21 cellular contexts compared by ENCODE assay signal in the genomic region with DNA sequence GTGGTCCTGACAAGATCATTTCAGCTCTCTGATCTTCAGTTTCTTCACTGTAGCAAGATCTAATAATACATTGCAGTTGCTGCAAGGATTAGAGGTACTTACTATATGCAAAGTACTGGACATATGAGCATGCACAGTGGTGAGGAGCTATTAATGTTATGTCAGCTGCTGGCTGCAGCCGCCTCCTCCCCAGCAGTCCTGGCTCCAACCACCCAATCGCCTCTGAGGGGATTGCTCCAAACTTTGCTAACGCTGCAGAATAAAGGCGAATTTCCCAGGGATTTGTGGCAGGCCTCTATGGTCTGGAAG.
DNase-seq lines count a peak whose midpoint lies in the region; ATAC-seq and TF ChIP-seq lines count a peak whose summit lies in the region.
"Had no signal": no experiment of that assay in that cellular context is flagged by ENCODE, and none has a peak within 500 bp of the region (broad histone marks: within the 10 kb centered on the region; RNA-seq: fewer than 3 reads in every experiment).

No MANE protein-coding gene starts in this region.

- H3K27me3 ChIP-seq in SJCRH30 (no peaks in the 10 kb centered on the region), left lung (no peaks in the 10 kb centered on the region), skeletal muscle satellite cell (ENCODE audit: control insufficient read depth, insufficient read depth, low read length) (no peaks in the 10 kb centered on the region)
- H3K27me3 ChIP-seq: body of pancreas, upper lobe of left lung had no signal

- H3K4me2 ChIP-seq in skeletal muscle satellite cell (ENCODE audit: low read length): peak overlapping the region; percentile 53
- H3K4me2 ChIP-seq: KMS-11 had no signal

- intact Hi-C loops in left lung (cut with DNase I): no loop called here
- intact Hi-C loops in activated CD4-positive, alpha-beta T cell treated with anti-CD3 and anti-CD28 coated beads, Interleukin-2, amount 10 ng/mL, durations not matched to agents 24 days and 14 days (cut with micrococcal nuclease): no loop called here

- H3K27ac ChIP-seq in SJCRH30: peak overlapping the region; percentile 93
- H3K27ac ChIP-seq in left lung: no peak overlapping the region
- H3K27ac ChIP-seq: body of pancreas, KMS-11, upper lobe of left lung had no signal

- H3K36me3 Mint-ChIP-seq in activated CD4-positive, alpha-beta T cell treated with anti-CD3 and anti-CD28 coated beads, Interleukin-2, amount 10 ng/mL, durations not matched to agents 24 days and 14 days (ENCODE audit: low read depth): no peaks in the 10 kb centered on the region
- H3K36me3 Mint-ChIP-seq: activated naive CD8-positive, alpha-beta T cell treated with anti-CD3 and anti-CD28 coated beads for 36 hours; natural killer cell treated with Interleukin-12 subunit alpha and Interleukin-12 subunit beta and Interleukin-15 and Interleukin-18, amount 100 ng/mL, for 72 hours had no signal

- no peaks in the 10 kb centered on the region for H3K4me1 Mint-ChIP-seq in activated CD4-positive, alpha-beta T cell treated with anti-CD3 and anti-CD28 coated beads, Interleukin-2, amount 10 ng/mL, durations not matched to agents 24 days and 14 days
- H3K4me1 Mint-ChIP-seq: activated B cell treated with CpG ODN at 0.5 μM for 24 hours; activated naive CD8-positive, alpha-beta T cell treated with anti-CD3 and anti-CD28 coated beads for 36 hours had no signal

- H3K27ac Mint-ChIP-seq in activated CD4-positive, alpha-beta T cell treated with anti-CD3 and anti-CD28 coated beads, Interleukin-2, amount 10 ng/mL, durations not matched to agents 24 days and 14 days: no peak overlapping the region
- H3K27ac Mint-ChIP-seq: activated B cell treated with CpG ODN at 0.5 μM for 24 hours; activated naive CD8-positive, alpha-beta T cell treated with anti-CD3 and anti-CD28 coated beads for 36 hours; natural killer cell treated with Interleukin-12 subunit alpha and Interleukin-12 subunit beta and Interleukin-15 and Interleukin-18, amount 100 ng/mL, for 72 hours; stimulated activated naive CD8-positive, alpha-beta T cell treated with anti-CD3 and anti-CD28 coated beads, Interleukin-15, Interleukin-2, amounts not matched to agents 100 ng/mL and 50 ng/mL, for 24 hours; T-helper 17 cell had no signal

- no peaks in the 10 kb centered on the region; the same call in 1 of the 2 replicates for H3K9me3 ChIP-seq in SJCRH30 (replicated peaks)
- H3K9me3 ChIP-seq in left lung: no peaks in the 10 kb centered on the region
- H3K9me3 ChIP-seq in skeletal muscle satellite cell (replicated peaks; ENCODE audit: low read length): no peaks in the 10 kb centered on the region
- H3K9me3 ChIP-seq: body of pancreas, upper lobe of left lung had no signal

- H3K36me3 ChIP-seq in SJCRH30 (no peaks in the 10 kb centered on the region), left lung (no peaks in the 10 kb centered on the region), skeletal muscle satellite cell (ENCODE audit: insufficient read depth, low read length) (no peaks in the 10 kb centered on the region)
- H3K36me3 ChIP-seq: upper lobe of left lung had no signal

- no peaks in the 10 kb centered on the region for H3K9me3 Mint-ChIP-seq in activated CD4-positive, alpha-beta T cell treated with anti-CD3 and anti-CD28 coated beads, Interleukin-2, amount 10 ng/mL, durations not matched to agents 24 days and 14 days
- H3K9me3 Mint-ChIP-seq: activated naive CD8-positive, alpha-beta T cell treated with anti-CD3 and anti-CD28 coated beads for 36 hours; natural killer cell treated with Interleukin-12 subunit alpha and Interleukin-12 subunit beta and Interleukin-15 and Interleukin-18, amount 100 ng/mL, for 72 hours; stimulated activated naive CD8-positive, alpha-beta T cell treated with anti-CD3 and anti-CD28 coated beads, Interleukin-15, Interleukin-2, amounts not matched to agents 100 ng/mL and 50 ng/mL, for 24 hours had no signal

- H3K27me3 Mint-ChIP-seq in activated CD4-positive, alpha-beta T cell treated with anti-CD3 and anti-CD28 coated beads, Interleukin-2, amount 10 ng/mL, durations not matched to agents 24 days and 14 days: peaks cover 4% of the 10 kb centered on the region
- H3K27me3 Mint-ChIP-seq: activated naive CD8-positive, alpha-beta T cell treated with anti-CD3 and anti-CD28 coated beads for 36 hours; stimulated activated naive CD8-positive, alpha-beta T cell treated with anti-CD3 and anti-CD28 coated beads, Interleukin-15, Interleukin-2, amounts not matched to agents 100 ng/mL and 50 ng/mL, for 24 hours had no signal

- H3K4me3 ChIP-seq in SJCRH30 (peak overlapping the region; percentile 26), left lung (no peak overlapping the region), skeletal muscle satellite cell (ENCODE audit: low read length) (no peak overlapping the region)
- H3K4me3 ChIP-seq: body of pancreas, upper lobe of left lung had no signal

- DNase-seq in NCI-H510A treated with DMSO at 0.1 percent for 48 hours (lab: John Stamatoyannopoulos, UW) (peak; percentile 52), NCI-H510A (lab: John Stamatoyannopoulos, UW) (no peak), SJCRH30 (peak; percentile 94 to 97), left lung (peak in 1 of 2 donors; percentile 19), NCI-H446 treated with DMSO at 0.1 percent for 48 hours (lab: John Stamatoyannopoulos, UW) (no peak)
- no peak for DNase-seq in activated CD4-positive, alpha-beta T cell treated with anti-CD3 and anti-CD28 coated beads, Interleukin-2, amount 10 ng/mL, durations not matched to agents 24 days and 14 days
- DNase-seq: activated B cell treated with CpG ODN at 0.5 μM for 24 hours; activated naive CD8-positive, alpha-beta T cell treated with anti-CD3 and anti-CD28 coated beads for 36 hours; activated T-cell treated with anti-CD3 and anti-CD28 coated beads, Interleukin-2, amount 50 U/mL, for 48 hours; body of pancreas; erythroblast; mammary epithelial cell; NCI-H1105; stimulated activated CD4-positive, alpha-beta T cell treated with anti-CD3 and anti-CD28 coated beads, Interleukin-2, amount 100 ng/mL, for 24 hours; T-helper 17 cell; upper lobe of left lung had no signal

- H3K9ac ChIP-seq in skeletal muscle satellite cell (ENCODE audit: low read depth, low read length): no peak overlapping the region
- H3K9ac ChIP-seq: KMS-11 had no signal

- H3K4me3 Mint-ChIP-seq in activated CD4-positive, alpha-beta T cell treated with anti-CD3 and anti-CD28 coated beads, Interleukin-2, amount 10 ng/mL, durations not matched to agents 24 days and 14 days: no peak overlapping the region
- H3K4me3 Mint-ChIP-seq: activated B cell treated with CpG ODN at 0.5 μM for 24 hours; activated naive CD8-positive, alpha-beta T cell treated with anti-CD3 and anti-CD28 coated beads for 36 hours; natural killer cell treated with Interleukin-12 subunit alpha and Interleukin-12 subunit beta and Interleukin-15 and Interleukin-18, amount 100 ng/mL, for 72 hours; stimulated activated naive CD8-positive, alpha-beta T cell treated with anti-CD3 and anti-CD28 coated beads, Interleukin-15, Interleukin-2, amounts not matched to agents 100 ng/mL and 50 ng/mL, for 24 hours; T-helper 17 cell had no signal

- peak; percentile 23 for ATAC-seq in left lung
- no peak for ATAC-seq in HG03520 (IDR thresholded peaks at IDR 0.05; ENCODE audit: unreplicated experiment)
- ATAC-seq: body of pancreas; natural killer cell treated with Interleukin-12 subunit alpha and Interleukin-12 subunit beta and Interleukin-15 and Interleukin-18, amount 100 ng/mL, for 72 hours; T-helper 17 cell had no signal

- H3K4me1 ChIP-seq in SJCRH30: peaks cover 57% of the 10 kb centered on the region
- no peaks in the 10 kb centered on the region for H3K4me1 ChIP-seq in left lung
- H3K4me1 ChIP-seq in skeletal muscle satellite cell (ENCODE audit: control insufficient read depth, insufficient read depth, low read length): peaks cover 40% of the 10 kb centered on the region
- H3K4me1 ChIP-seq: body of pancreas had no signal

- TF ChIP-seq CTCF in left lung (IDR thresholded peaks at IDR 0.05): no peak

Comparison
In these comparisons a context has a peak if more than half of its experiments do, and no peak if none do; other contexts are left out.
1. DNase-seq: peak in NCI-H510A treated with DMSO at 0.1 percent for 48 hours (single experiment) and SJCRH30 (2 of 2); none in NCI-H510A (single experiment), activated CD4-positive, alpha-beta T cell treated with anti-CD3 and anti-CD28 coated beads, Interleukin-2, amount 10 ng/mL, durations not matched to agents 24 days and 14 days (single experiment) and NCI-H446 treated with DMSO at 0.1 percent for 48 hours (single experiment).